8 cellular contexts compared by ENCODE assay signal in genomic region chr2:90322977-90323376, GRCh38.
DNase-seq lines count a peak whose midpoint lies in the region; ATAC-seq and TF ChIP-seq lines count a peak whose summit lies in the region.
"Not testable (repeated sequence)": the region's sequence is repeated elsewhere in the genome, so short reads cannot be mapped to it uniquely, and the experiment has no call there.

No MANE protein-coding gene starts in this region.

- not testable (repeated sequence) for H3K4me1 ChIP-seq in SJSA1 (replicated peaks); right cardiac atrium (ENCODE audit: control insufficient read depth, insufficient read depth, low read length)

- TF ChIP-seq CTCF in Calu3 (IDR thresholded peaks at IDR 0.05; ENCODE audit: unreplicated experiment); MCF 10A (IDR thresholded peaks at IDR 0.05; ENCODE audit: unreplicated experiment); osteocyte (IDR thresholded peaks at IDR 0.05); type B pancreatic cell (conservative IDR thresholded peaks at IDR 0.05): not testable (repeated sequence)

- not testable (repeated sequence) for BruUV-seq in Calu3 (replicated peaks; lab: Mats Ljungman, UMichigan); MCF 10A (replicated peaks; lab: Mats Ljungman, UMichigan)

- intact Hi-C loops in Calu3 (cut with micrococcal nuclease; ENCODE audit: unreplicated experiment); activated naive CD4-positive, alpha-beta T cell treated with anti-CD3 and anti-CD28 coated beads for 36 hours (cut with micrococcal nuclease); MCF 10A (cut with micrococcal nuclease); right cardiac atrium (cut with DNase I): not testable (repeated sequence)

- H3K27ac Mint-ChIP-seq in Calu3 (ENCODE audit: unreplicated experiment); activated naive CD4-positive, alpha-beta T cell treated with anti-CD3 and anti-CD28 coated beads for 36 hours; MCF 10A (ENCODE audit: low read depth, unreplicated experiment); osteocyte (ENCODE audit: unreplicated experiment); type B pancreatic cell: not testable (repeated sequence)
- H3K27ac Mint-ChIP-seq in activated CD4-positive, alpha-beta memory T cell treated with anti-CD3 and anti-CD28 coated beads, Interleukin-2, amount 10 ng/mL, durations not matched to agents 7 days and 5 days: peak overlapping the region; percentile 70

- not testable (repeated sequence) for H3K27me3 Mint-ChIP-seq in Calu3 (ENCODE audit: unreplicated experiment); activated CD4-positive, alpha-beta memory T cell treated with anti-CD3 and anti-CD28 coated beads, Interleukin-2, amount 10 ng/mL, durations not matched to agents 7 days and 5 days; MCF 10A (ENCODE audit: insufficient read depth, unreplicated experiment); osteocyte (ENCODE audit: unreplicated experiment); type B pancreatic cell
- H3K27me3 Mint-ChIP-seq in activated naive CD4-positive, alpha-beta T cell treated with anti-CD3 and anti-CD28 coated beads for 36 hours (ENCODE audit: low read depth): peaks cover 10% of the 10 kb centered on the region

- not testable (repeated sequence) for H3K9me3 ChIP-seq in SJSA1 (replicated peaks); right cardiac atrium (ENCODE audit: control insufficient read depth, low read length)

- H3K4me3 ChIP-seq in SJSA1: not testable (repeated sequence)
- H3K4me3 ChIP-seq in right cardiac atrium (ENCODE audit: low read length): peak overlapping the region; percentile 52

- not testable (repeated sequence) for H3K9me3 Mint-ChIP-seq in Calu3 (ENCODE audit: low read depth, unreplicated experiment); activated CD4-positive, alpha-beta memory T cell treated with anti-CD3 and anti-CD28 coated beads, Interleukin-2, amount 10 ng/mL, durations not matched to agents 7 days and 5 days; activated naive CD4-positive, alpha-beta T cell treated with anti-CD3 and anti-CD28 coated beads for 36 hours; MCF 10A (ENCODE audit: unreplicated experiment); osteocyte (ENCODE audit: unreplicated experiment); type B pancreatic cell

- POLR2A ChIA-PET in activated CD4-positive, alpha-beta memory T cell treated with anti-CD3 and anti-CD28 coated beads, Interleukin-2, amount 10 ng/mL, durations not matched to agents 7 days and 5 days (lab: Charles Lee); MCF 10A (lab: Yijun Ruan, JAX): not testable (repeated sequence)

- not testable (repeated sequence) for H3K4me1 Mint-ChIP-seq in Calu3 (ENCODE audit: low read depth, unreplicated experiment); activated CD4-positive, alpha-beta memory T cell treated with anti-CD3 and anti-CD28 coated beads, Interleukin-2, amount 10 ng/mL, durations not matched to agents 7 days and 5 days; activated naive CD4-positive, alpha-beta T cell treated with anti-CD3 and anti-CD28 coated beads for 36 hours (ENCODE audit: low read depth); MCF 10A (ENCODE audit: insufficient read depth, unreplicated experiment); osteocyte (ENCODE audit: unreplicated experiment); type B pancreatic cell (ENCODE audit: unreplicated experiment)

- H3K4me3 Mint-ChIP-seq in Calu3 (ENCODE audit: low read depth, unreplicated experiment) (peak overlapping the region; percentile 54), MCF 10A (ENCODE audit: unreplicated experiment) (peak overlapping the region; percentile 59), osteocyte (ENCODE audit: unreplicated experiment) (peak overlapping the region; percentile 52), type B pancreatic cell (peak overlapping the region; percentile 75)
- H3K4me3 Mint-ChIP-seq in activated CD4-positive, alpha-beta memory T cell treated with anti-CD3 and anti-CD28 coated beads, Interleukin-2, amount 10 ng/mL, durations not matched to agents 7 days and 5 days: peak overlapping the region; percentile 55
- peak overlapping the region; percentile 49 for H3K4me3 Mint-ChIP-seq in activated naive CD4-positive, alpha-beta T cell treated with anti-CD3 and anti-CD28 coated beads for 36 hours

- H3K27me3 ChIP-seq in SJSA1 (replicated peaks); right cardiac atrium (ENCODE audit: control insufficient read depth, insufficient read depth): not testable (repeated sequence)

- not testable (repeated sequence) for H3K27ac ChIP-seq in SJSA1; right cardiac atrium (ENCODE audit: low read length)

- CTCF ChIA-PET in Calu3 (lab: Charles Lee); activated CD4-positive, alpha-beta memory T cell treated with anti-CD3 and anti-CD28 coated beads, Interleukin-2, amount 10 ng/mL, durations not matched to agents 7 days and 5 days (lab: Charles Lee); activated naive CD4-positive, alpha-beta T cell treated with anti-CD3 and anti-CD28 coated beads for 36 hours (lab: Charles Lee); MCF 10A (lab: Yijun Ruan, JAX): not testable (repeated sequence)

- 4% methylated on average over 27 of the region's 28 CpGs for WGBS in right cardiac atrium

- not testable (repeated sequence) for H3K36me3 ChIP-seq in SJSA1

- not testable (repeated sequence) for ATAC-seq in right cardiac atrium

- not testable (repeated sequence) for DNase-seq in Calu3; activated CD4-positive, alpha-beta memory T cell treated with anti-CD3 and anti-CD28 coated beads, Interleukin-2, amount 10 ng/mL, durations not matched to agents 7 days and 5 days; activated naive CD4-positive, alpha-beta T cell treated with anti-CD3 and anti-CD28 coated beads for 36 hours; MCF 10A (ENCODE audit: unreplicated experiment); osteocyte (ENCODE audit: extremely low spot score, unreplicated experiment)
- DNase-seq in SJSA1 (ENCODE audit: low read depth in 1 of 2, low spot score in 2 of 2): peak; percentile 0 to 42
- peak in 1 of 3 donors; percentile 40 for DNase-seq in right cardiac atrium
- DNase-seq in type B pancreatic cell (ENCODE audit: extremely low spot score, unreplicated experiment): peak; percentile 62

- not testable (repeated sequence) for H3K36me3 Mint-ChIP-seq in Calu3 (ENCODE audit: insufficient read depth, unreplicated experiment); activated CD4-positive, alpha-beta memory T cell treated with anti-CD3 and anti-CD28 coated beads, Interleukin-2, amount 10 ng/mL, durations not matched to agents 7 days and 5 days (ENCODE audit: low read depth); activated naive CD4-positive, alpha-beta T cell treated with anti-CD3 and anti-CD28 coated beads for 36 hours (ENCODE audit: low read depth); MCF 10A (ENCODE audit: insufficient read depth, unreplicated experiment); osteocyte (ENCODE audit: unreplicated experiment); type B pancreatic cell
